17 cellular contexts compared by ENCODE assay signal in genomic region chr1:26097696-26098095, GRCh38. TPM values are rescaled to one million over a fixed set of nuclear protein-coding genes. Genes with fewer than 3 reads are reported as not detected.
DNase-seq lines count a peak whose midpoint lies in the region; ATAC-seq, FAIRE-seq and TF ChIP-seq lines count a peak whose summit lies in the region.
"Had no signal": no experiment of that assay in that cellular context is flagged by ENCODE, and none has a peak within 500 bp of the region (broad histone marks: within the 10 kb centered on the region; RNA-seq: fewer than 3 reads in every experiment).

No MANE protein-coding gene starts in this region.

- H3K36me3 ChIP-seq in MG63 (no peaks in the 10 kb centered on the region), astrocyte (ENCODE audit: insufficient read depth, low read length) (no peaks in the 10 kb centered on the region)
- H3K36me3 ChIP-seq: ascending aorta, gastroesophageal sphincter, stomach had no signal

- H3K27me3 ChIP-seq in MG63, result peaks cover 4% of the 10 kb centered on the region; the same call in 1 of the 2 replicates
- peaks cover 12% of the 10 kb centered on the region for H3K27me3 ChIP-seq in astrocyte (ENCODE audit: insufficient read depth, low read length)
- H3K27me3 ChIP-seq: ascending aorta had no signal

- peak; percentile 81 for FAIRE-seq in astrocyte (lab: Jason Lieb, UNC)

- H3K27me3 Mint-ChIP-seq in astrocyte (ENCODE audit: low read depth, unreplicated experiment), result peaks cover 6% of the 10 kb centered on the region
- H3K27me3 Mint-ChIP-seq in mesothelial cell of epicardium (ENCODE audit: low read depth), result no peaks in the 10 kb centered on the region

- no peaks in the 10 kb centered on the region for H3K9me3 Mint-ChIP-seq in astrocyte (ENCODE audit: unreplicated experiment)
- H3K9me3 Mint-ChIP-seq in mesothelial cell of epicardium, result no peaks in the 10 kb centered on the region
- H3K9me3 Mint-ChIP-seq: naive thymus-derived CD4-positive, alpha-beta T cell had no signal

- DNase-seq in EH (ENCODE audit: low read depth) (peak; percentile 94), MG63 (peak; percentile 5), astrocyte (ENCODE audit: low read depth) (peak; percentile 71), mesothelial cell of epicardium (ENCODE audit: low spot score in 2 of 2, unreplicated experiment in 2 of 2) (no peak)
- no peak for DNase-seq in stimulated activated naive CD4-positive, alpha-beta T cell treated with Interleukin-2 at 50 U/mL for 16 hours (lab: John Stamatoyannopoulos, UW)
- DNase-seq: effector CD8-positive, alpha-beta T cell; naive thymus-derived CD4-positive, alpha-beta T cell; NCI-H146; NCI-H524; right cardiac atrium; stomach had no signal

- no peaks in the 10 kb centered on the region for H4K20me1 ChIP-seq in astrocyte (ENCODE audit: insufficient read depth, low read length)

- H3K4me3 ChIP-seq in MG63 (no peak overlapping the region), astrocyte (ENCODE audit: insufficient read depth, low read depth, low read length) (no peak overlapping the region)
- H3K4me3 ChIP-seq: ascending aorta, gastroesophageal sphincter, stomach had no signal

- H3K27ac Mint-ChIP-seq in astrocyte (ENCODE audit: unreplicated experiment) (no peak overlapping the region), mesothelial cell of epicardium (peak overlapping the region; percentile 92)
- H3K27ac Mint-ChIP-seq: naive thymus-derived CD4-positive, alpha-beta T cell had no signal

- H3K27ac ChIP-seq in astrocyte (ENCODE audit: low read depth, low read length), result no peak overlapping the region
- H3K27ac ChIP-seq: ascending aorta, gastroesophageal sphincter, stomach had no signal

- no peaks in the 10 kb centered on the region for H3K9me3 ChIP-seq in MG63
- no peaks in the 10 kb centered on the region for H3K9me3 ChIP-seq in astrocyte (ENCODE audit: insufficient read depth, low read depth, low read length)
- H3K9me3 ChIP-seq: ascending aorta, gastroesophageal sphincter, stomach had no signal

- H3K4me1 Mint-ChIP-seq in astrocyte (ENCODE audit: low read depth, unreplicated experiment) (peaks cover 17% of the 10 kb centered on the region), mesothelial cell of epicardium (peaks cover 59% of the 10 kb centered on the region)

- H3K79me2 ChIP-seq in astrocyte (ENCODE audit: insufficient read depth, low read length), result no peaks in the 10 kb centered on the region

- no peak for TF ChIP-seq CTCF in astrocyte (IDR thresholded peaks at IDR 0.05; ENCODE audit: insufficient read depth, low read depth, low read length)
- no peak for TF ChIP-seq CTCF in mesothelial cell of epicardium (IDR thresholded peaks at IDR 0.05; ENCODE audit: unreplicated experiment)

- H3K4me2 ChIP-seq in astrocyte (ENCODE audit: low read length), result peak overlapping the region; percentile 77

- peaks cover 32% of the 10 kb centered on the region for H3K4me1 ChIP-seq in astrocyte (ENCODE audit: insufficient read depth, low read length)
- H3K4me1 ChIP-seq: ascending aorta had no signal

- H2AFZ ChIP-seq in astrocyte (ENCODE audit: low read depth, low read length), result no peak overlapping the region

- no peaks in the 10 kb centered on the region for H3K36me3 Mint-ChIP-seq in astrocyte (ENCODE audit: low read depth, unreplicated experiment)
- H3K36me3 Mint-ChIP-seq in mesothelial cell of epicardium, result no peaks in the 10 kb centered on the region
- H3K36me3 Mint-ChIP-seq: naive thymus-derived CD4-positive, alpha-beta T cell had no signal

- ATAC-seq in GM19463 (IDR thresholded peaks at IDR 0.05; ENCODE audit: unreplicated experiment), result no peak
- ATAC-seq in GM21390 (IDR thresholded peaks at IDR 0.05; ENCODE audit: unreplicated experiment), result no peak
- ATAC-seq: gastroesophageal sphincter; naive thymus-derived CD4-positive, alpha-beta T cell; right cardiac atrium; Right ventricle myocardium inferior had no signal

- no peak overlapping the region for H3K9ac ChIP-seq in astrocyte (ENCODE audit: low read length)

- H3K4me3 Mint-ChIP-seq in astrocyte (ENCODE audit: unreplicated experiment), result no peak overlapping the region
- H3K4me3 Mint-ChIP-seq in mesothelial cell of epicardium, result no peak overlapping the region
- H3K4me3 Mint-ChIP-seq: naive thymus-derived CD4-positive, alpha-beta T cell had no signal

RNA-seq across cellular contexts. Expression of gene PDIK1L, which starts 13.9 kb away (rescaled TPM):
- 2.4 and 10.4 TPM in 2 replicates for total RNA-seq in MG63 (2014; rRNA removed; shearing (Covaris generic); ENCODE audit: low replicate concordance)
- 3.1 and 3.4 TPM in 2 replicates for total RNA-seq in astrocyte
- total RNA-seq in mesothelial cell of epicardium, result 18.3 to 19.4 TPM (median 19.1 TPM) in 3 replicates

RNA-seq across cellular contexts. Expression of gene TRIM63, which starts 30.3 kb away (rescaled TPM):
- not detected in 2 replicates for total RNA-seq in MG63 (2014; rRNA removed; shearing (Covaris generic); ENCODE audit: low replicate concordance)
- not detected in 2 replicates for total RNA-seq in astrocyte
- 1.4 to 1.9 TPM (median 1.7 TPM) in 3 replicates for total RNA-seq in mesothelial cell of epicardium
- total RNA-seq: ascending aorta; kidney epithelial cell; naive thymus-derived CD4-positive, alpha-beta T cell had no signal

RNA-seq across cellular contexts. Expression of gene SLC30A2, which starts 51.8 kb away (rescaled TPM):
- total RNA-seq in MG63 (2014; rRNA removed; shearing (Covaris generic); ENCODE audit: low replicate concordance), result not detected in 2 replicates
- total RNA-seq in astrocyte (not detected in 2 replicates), mesothelial cell of epicardium (9.2 to 10.7 TPM (median 10.3 TPM) in 3 replicates)
- total RNA-seq: ascending aorta; gastroesophageal sphincter; naive thymus-derived CD4-positive, alpha-beta T cell had no signal

Comparison
In these comparisons a context has a peak if more than half of its experiments do, and no peak if none do; other contexts are left out.
1. DNase-seq: peak in EH (single experiment), MG63 (single experiment) and astrocyte (single experiment); none in mesothelial cell of epicardium (0 of 2) and stimulated activated naive CD4-positive, alpha-beta T cell treated with Interleukin-2 at 50 U/mL for 16 hours (single experiment).
2. RNA of gene SLC30A2, which starts 51.8 kb away (total RNA-seq): 9.2 to 10.7 TPM in mesothelial cell of epicardium; not detected in MG63 and not detected in astrocyte; every median in the first group is over 10 times any median in the second.